ENCODE assay signal across 12 cellular contexts in genomic region chr18:26436176-26437031, GRCh38.
DNase-seq lines count a peak whose midpoint lies in the region; ATAC-seq and TF ChIP-seq lines count a peak whose summit lies in the region.
"Had no signal": no experiment of that assay in that cellular context is flagged by ENCODE, and none has a peak within 500 bp of the region (broad histone marks: within the 10 kb centered on the region; RNA-seq: fewer than 3 reads in every experiment).

No MANE protein-coding gene starts in this region.

- no peak overlapping the region for H3K4me3 Mint-ChIP-seq in T-helper 2 cell treated with Interferon-gamma antibody and Interleukin-4, amounts not matched to agents 5 μg/mL and 100 μg/mL, for 36 hours
- H3K4me3 Mint-ChIP-seq: activated CD4-positive, alpha-beta T cell treated with anti-CD3 and anti-CD28 coated beads for 36 hours had no signal

- ATAC-seq in sciatic nerve (peak; percentile 35), GM19023 (IDR thresholded peaks at IDR 0.05; ENCODE audit: unreplicated experiment) (no peak)
- ATAC-seq: activated CD4-positive, alpha-beta T cell treated with anti-CD3 and anti-CD28 coated beads for 36 hours had no signal

- H3K9me3 Mint-ChIP-seq in T-helper 2 cell treated with Interferon-gamma antibody and Interleukin-4, amounts not matched to agents 5 μg/mL and 100 μg/mL, for 36 hours = no peaks in the 10 kb centered on the region

- H3K27ac Mint-ChIP-seq in T-helper 2 cell treated with Interferon-gamma antibody and Interleukin-4, amounts not matched to agents 5 μg/mL and 100 μg/mL, for 36 hours = no peak overlapping the region
- H3K27ac Mint-ChIP-seq: activated CD4-positive, alpha-beta T cell treated with anti-CD3 and anti-CD28 coated beads for 36 hours had no signal

- TF ChIP-seq EP300 in esophagus muscularis mucosa (IDR thresholded peaks at IDR 0.05) = no peak
- no peak for TF ChIP-seq EP300 in suprapubic skin (IDR thresholded peaks at IDR 0.05)

- TF ChIP-seq CTCF in esophagus muscularis mucosa (IDR thresholded peaks at IDR 0.05) (no peak), suprapubic skin (IDR thresholded peaks at IDR 0.05) (no peak)

- no peaks in the 10 kb centered on the region for H3K36me3 Mint-ChIP-seq in T-helper 2 cell treated with Interferon-gamma antibody and Interleukin-4, amounts not matched to agents 5 μg/mL and 100 μg/mL, for 36 hours (ENCODE audit: low read depth)

- H3K27me3 Mint-ChIP-seq in T-helper 2 cell treated with Interferon-gamma antibody and Interleukin-4, amounts not matched to agents 5 μg/mL and 100 μg/mL, for 36 hours (ENCODE audit: low read depth) = peaks cover 19% of the 10 kb centered on the region

- DNase-seq in ELR (ENCODE audit: low read depth) (peak; percentile 72), RPMI7951 (ENCODE audit: low read depth) (peak; percentile 71), esophagus muscularis mucosa (ENCODE audit: extremely low spot score) (peak; percentile 81), sciatic nerve (ENCODE audit: low spot score) (no peak), suprapubic skin (ENCODE audit: low spot score in 2 of 2) (no peak)
- no peak for DNase-seq in T-helper 2 cell treated with Interferon-gamma antibody and Interleukin-4, amounts not matched to agents 5 μg/mL and 100 μg/mL, for 36 hours (ENCODE audit: low spot score)
- DNase-seq: activated CD4-positive, alpha-beta T cell treated with anti-CD3 and anti-CD28 coated beads for 36 hours; GF-D8; left ventricle myocardium inferior; NCI-H1694 treated with DMSO at 0.1 percent for 48 hours; transverse colon had no signal

- H3K36me3 ChIP-seq in esophagus muscularis mucosa (no peaks in the 10 kb centered on the region), suprapubic skin (no peaks in the 10 kb centered on the region)
- H3K36me3 ChIP-seq: left ventricle myocardium inferior, transverse colon had no signal

- no peaks in the 10 kb centered on the region for H3K27me3 ChIP-seq in esophagus muscularis mucosa
- no peaks in the 10 kb centered on the region for H3K27me3 ChIP-seq in suprapubic skin
- H3K27me3 ChIP-seq: transverse colon had no signal

- H3K4me1 Mint-ChIP-seq in T-helper 2 cell treated with Interferon-gamma antibody and Interleukin-4, amounts not matched to agents 5 μg/mL and 100 μg/mL, for 36 hours (ENCODE audit: low read depth) = no peaks in the 10 kb centered on the region
- H3K4me1 Mint-ChIP-seq: activated CD4-positive, alpha-beta T cell treated with anti-CD3 and anti-CD28 coated beads for 36 hours had no signal

- H3K27ac ChIP-seq in esophagus muscularis mucosa (replicated peaks in 1 of 4) = no peak overlapping the region
- H3K27ac ChIP-seq in suprapubic skin = no peak overlapping the region
- H3K27ac ChIP-seq: left ventricle myocardium inferior, transverse colon had no signal

- WGBS in esophagus muscularis mucosa = 80% methylated on average over 11 of the region's 11 CpGs
- WGBS in suprapubic skin = 77% methylated on average over 11 of the region's 11 CpGs

- H3K4me1 ChIP-seq in esophagus muscularis mucosa (peaks cover 0 to 3% (median 0%) of the 10 kb centered on the region in 4 donors), suprapubic skin (peaks cover 23% of the 10 kb centered on the region)
- H3K4me1 ChIP-seq: transverse colon had no signal

- H3K4me3 ChIP-seq in esophagus muscularis mucosa (no peak overlapping the region), suprapubic skin (no peak overlapping the region)
- H3K4me3 ChIP-seq: left ventricle myocardium inferior, transverse colon had no signal

- H3K9me3 ChIP-seq in esophagus muscularis mucosa (no peaks in the 10 kb centered on the region), suprapubic skin (no peaks in the 10 kb centered on the region)
- H3K9me3 ChIP-seq: left ventricle myocardium inferior, transverse colon had no signal

- intact Hi-C loops in esophagus muscularis mucosa (cut with DNase I) (no loop called here), sciatic nerve (cut with DNase I) (no loop called here)

- no peak for TF ChIP-seq POLR2A in esophagus muscularis mucosa (IDR thresholded peaks at IDR 0.05; ENCODE audit: low read depth)
- no peak for TF ChIP-seq POLR2A in suprapubic skin (IDR thresholded peaks at IDR 0.05)

Comparison
In these comparisons a context has a peak if more than half of its experiments do, and no peak if none do; other contexts are left out.
1. DNase-seq: peak in ELR (single experiment), RPMI7951 (single experiment) and esophagus muscularis mucosa (single experiment); none in sciatic nerve (single experiment), T-helper 2 cell treated with Interferon-gamma antibody and Interleukin-4, amounts not matched to agents 5 μg/mL and 100 μg/mL, for 36 hours (single experiment) and suprapubic skin (0 of 2).